8 cellular contexts compared by ENCODE assay signal in the genomic region with DNA sequence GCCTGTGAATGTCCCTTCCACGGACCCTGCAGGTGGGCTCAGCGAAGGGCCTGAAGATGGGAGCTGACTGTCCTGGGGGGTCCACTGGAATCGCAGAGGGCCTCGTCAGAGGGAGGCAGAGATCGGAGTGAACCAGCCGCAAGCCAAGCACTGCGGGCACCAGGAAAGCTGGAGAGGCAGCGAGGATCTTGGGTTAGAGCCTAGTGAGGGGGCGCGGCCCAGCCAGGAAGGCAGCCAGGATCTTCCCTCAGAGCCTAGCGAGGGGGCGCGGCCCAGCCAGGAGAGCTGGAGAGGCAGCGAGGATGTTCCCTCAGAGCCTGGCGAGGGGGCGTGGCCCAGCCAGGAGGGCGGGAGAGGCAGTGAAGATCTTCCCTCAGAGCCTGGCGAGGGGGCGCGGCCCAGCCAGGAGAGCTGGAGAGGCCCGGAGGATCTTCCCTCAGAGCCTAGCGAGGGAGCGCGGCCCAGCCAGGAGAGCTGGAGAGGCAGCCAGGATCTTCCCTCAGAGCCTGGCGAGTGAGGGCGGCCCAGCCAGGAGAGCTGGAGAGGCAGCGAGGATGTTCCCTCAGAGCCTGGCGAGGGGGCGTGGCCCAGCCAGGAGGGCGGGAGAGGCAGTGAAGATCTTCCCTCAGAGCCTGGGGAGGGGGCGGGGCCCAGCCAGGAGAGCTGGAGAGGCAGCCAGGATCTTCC.
A peak's percentile ranks its signal among the peaks of the same experiment; 100 is the strongest.
DNase-seq lines count a peak whose midpoint lies in the region; ATAC-seq and TF ChIP-seq lines count a peak whose summit lies in the region.
"Not testable (repeated sequence)": the region's sequence is repeated elsewhere in the genome, so short reads cannot be mapped to it uniquely, and the experiment has no call there.

No MANE protein-coding gene starts in this region.

- peak overlapping the region; percentile 73 for H3K4me3 Mint-ChIP-seq in activated CD4-positive, alpha-beta T cell treated with anti-CD3 and anti-CD28 coated beads, Interleukin-2, amount 10 ng/mL, durations not matched to agents 24 days and 14 days
- H3K4me3 Mint-ChIP-seq in natural killer cell treated with Interleukin-12 subunit alpha and Interleukin-12 subunit beta and Interleukin-15 and Interleukin-18, amount 100 ng/mL, for 72 hours: peak overlapping the region; percentile 71

- not testable (repeated sequence) for H3K36me3 ChIP-seq in hepatocyte (replicated peaks; ENCODE audit: insufficient read depth, low read depth); stomach smooth muscle (ENCODE audit: control insufficient read depth in 2 of 2, insufficient read depth in 2 of 2, low read length in 2 of 2)

- peak overlapping the region; percentile 63 for H3K4me3 ChIP-seq in choroid plexus epithelial cell (ENCODE audit: low read depth, low read length)
- H3K4me3 ChIP-seq in hepatocyte: not testable (repeated sequence)
- peak overlapping the region; percentile 70 to 74 for H3K4me3 ChIP-seq in stomach smooth muscle (ENCODE audit: low read length in 2 of 2)

- intact Hi-C loops in activated CD4-positive, alpha-beta T cell treated with anti-CD3 and anti-CD28 coated beads, Interleukin-2, amount 10 ng/mL, durations not matched to agents 24 days and 14 days (cut with micrococcal nuclease): not testable (repeated sequence)

- 7% methylated on average over 24 of the region's 31 CpGs for WGBS in hepatocyte (ENCODE audit: low lambda C conversion rate, missing lambda C conversion rate)

- not testable (repeated sequence) for H3K27ac Mint-ChIP-seq in activated CD4-positive, alpha-beta T cell treated with anti-CD3 and anti-CD28 coated beads, Interleukin-2, amount 10 ng/mL, durations not matched to agents 24 days and 14 days; natural killer cell treated with Interleukin-12 subunit alpha and Interleukin-12 subunit beta and Interleukin-15 and Interleukin-18, amount 100 ng/mL, for 72 hours

- DNase-seq in COLO829 (ENCODE audit: low spot score) (peak; percentile 18), HT1080 (ENCODE audit: low read depth) (peak; percentile 87), NCI-H446 treated with DMSO at 0.1 percent for 48 hours (lab: John Stamatoyannopoulos, UW) (peak; percentile 72), choroid plexus epithelial cell (ENCODE audit: low read depth) (peak; percentile 67), hepatocyte (ENCODE audit: low spot score) (peak; percentile 94)
- DNase-seq in activated CD4-positive, alpha-beta T cell treated with anti-CD3 and anti-CD28 coated beads, Interleukin-2, amount 10 ng/mL, durations not matched to agents 24 days and 14 days; natural killer cell treated with Interleukin-12 subunit alpha and Interleukin-12 subunit beta and Interleukin-15 and Interleukin-18, amount 100 ng/mL, for 72 hours (ENCODE audit: low spot score): not testable (repeated sequence)

- peak; percentile 1 for TF ChIP-seq CTCF in choroid plexus epithelial cell (conservative IDR thresholded peaks at IDR 0.05; ENCODE audit: low read depth, low read length)
- TF ChIP-seq CTCF in hepatocyte (IDR thresholded peaks at IDR 0.05; ENCODE audit: poor library complexity): not testable (repeated sequence)

- H3K79me2 ChIP-seq in hepatocyte: not testable (repeated sequence)

- peaks cover 41% of the 10 kb centered on the region for H3K27me3 Mint-ChIP-seq in activated CD4-positive, alpha-beta T cell treated with anti-CD3 and anti-CD28 coated beads, Interleukin-2, amount 10 ng/mL, durations not matched to agents 24 days and 14 days
- H3K27me3 Mint-ChIP-seq in natural killer cell treated with Interleukin-12 subunit alpha and Interleukin-12 subunit beta and Interleukin-15 and Interleukin-18, amount 100 ng/mL, for 72 hours: peaks cover 33 to 39% of the 10 kb centered on the region in 2 donors

- not testable (repeated sequence) for H3K9me2 ChIP-seq in hepatocyte (replicated peaks; ENCODE audit: insufficient read depth)

- H3K4me1 Mint-ChIP-seq in activated CD4-positive, alpha-beta T cell treated with anti-CD3 and anti-CD28 coated beads, Interleukin-2, amount 10 ng/mL, durations not matched to agents 24 days and 14 days: not testable (repeated sequence)
- H3K4me1 Mint-ChIP-seq in natural killer cell treated with Interleukin-12 subunit alpha and Interleukin-12 subunit beta and Interleukin-15 and Interleukin-18, amount 100 ng/mL, for 72 hours (ENCODE audit: low read depth in 2 of 2): peaks cover 5 to 13% of the 10 kb centered on the region in 2 donors

- H3K4me2 ChIP-seq in hepatocyte: peak overlapping the region; percentile 90

- peak overlapping the region in 1 of 2 donors; percentile 36 for H3K9ac ChIP-seq in stomach smooth muscle (ENCODE audit: low read length in 2 of 2)

- peak overlapping the region; percentile 77 for H3K27ac ChIP-seq in hepatocyte
- not testable (repeated sequence) for H3K27ac ChIP-seq in stomach smooth muscle (ENCODE audit: low read length)

- H2AFZ ChIP-seq in hepatocyte: peak overlapping the region; percentile 58

- not testable (repeated sequence) for H3K27me3 ChIP-seq in hepatocyte; stomach smooth muscle (ENCODE audit: control insufficient read depth in 1 of 2, insufficient read depth in 2 of 2, low read length in 2 of 2)

- ATAC-seq in natural killer cell treated with Interleukin-12 subunit alpha and Interleukin-12 subunit beta and Interleukin-15 and Interleukin-18, amount 100 ng/mL, for 72 hours: not testable (repeated sequence)

- not testable (repeated sequence) for H3K9me3 ChIP-seq in hepatocyte (ENCODE audit: low read depth); stomach smooth muscle (ENCODE audit: control insufficient read depth in 2 of 2, low read length in 2 of 2)

- H3K4me1 ChIP-seq in hepatocyte (ENCODE audit: insufficient read depth): peaks cover 20% of the 10 kb centered on the region
- H3K4me1 ChIP-seq in stomach smooth muscle (ENCODE audit: control insufficient read depth, insufficient read depth, low read length): not testable (repeated sequence)

- not testable (repeated sequence) for H3K36me3 Mint-ChIP-seq in activated CD4-positive, alpha-beta T cell treated with anti-CD3 and anti-CD28 coated beads, Interleukin-2, amount 10 ng/mL, durations not matched to agents 24 days and 14 days (ENCODE audit: low read depth); natural killer cell treated with Interleukin-12 subunit alpha and Interleukin-12 subunit beta and Interleukin-15 and Interleukin-18, amount 100 ng/mL, for 72 hours

- not testable (repeated sequence) for H3K9me3 Mint-ChIP-seq in activated CD4-positive, alpha-beta T cell treated with anti-CD3 and anti-CD28 coated beads, Interleukin-2, amount 10 ng/mL, durations not matched to agents 24 days and 14 days; natural killer cell treated with Interleukin-12 subunit alpha and Interleukin-12 subunit beta and Interleukin-15 and Interleukin-18, amount 100 ng/mL, for 72 hours

- H4K20me1 ChIP-seq in hepatocyte (ENCODE audit: insufficient read depth, poor library complexity, severe bottlenecking): not testable (repeated sequence)
